In the genomic region with DNA sequence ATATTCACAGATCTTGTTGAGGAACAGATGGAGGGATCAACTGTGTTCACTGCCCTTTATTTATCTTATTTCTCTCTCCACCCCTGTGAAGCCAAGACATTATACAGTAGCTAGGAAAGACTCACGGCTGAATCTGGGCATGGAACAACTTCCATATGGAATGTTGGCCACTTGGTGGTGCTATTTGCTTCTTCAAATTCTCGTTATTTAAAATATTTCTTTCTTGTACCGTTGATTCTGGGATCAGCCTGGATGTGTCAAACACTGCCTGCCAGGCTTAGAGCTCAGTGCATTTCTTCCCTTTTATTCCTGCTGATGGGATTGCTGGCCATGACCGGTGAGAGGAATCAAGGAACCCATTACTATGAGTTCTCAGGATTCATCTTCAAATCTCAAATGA, we compare ENCODE assay signal across 8 cellular contexts. TPM values are rescaled to one million over a fixed set of nuclear protein-coding genes. Genes with fewer than 3 reads are reported as not detected.
DNase-seq lines count a peak whose midpoint lies in the region; ATAC-seq and TF ChIP-seq lines count a peak whose summit lies in the region.

No MANE protein-coding gene starts in this region.

- DNase-seq in AG10803 (ENCODE audit: low read depth) (peak; percentile 63), GM12865 (ENCODE audit: low read depth) (peak; percentile 28), NCI-H2227 (lab: John Stamatoyannopoulos, UW; ENCODE audit: unreplicated experiment) (peak; percentile 60), amniotic stem cell (lab: John Stamatoyannopoulos, UW) (peak; percentile 42), left cardiac atrium (peak; percentile 28), retinal pigment epithelial cell (ENCODE audit: low read depth) (peak; percentile 7), DMS153 (lab: John Stamatoyannopoulos, UW) (no peak)

- intact Hi-C loops in left cardiac atrium (cut with DNase I) = loop anchor here (2.0 to 5.0 kb wide), 3 partner anchors 193 to 541 kb away; no protein-coding TSS in a partner anchor

- H3K4me3 ChIP-seq in AG10803 (ENCODE audit: low read length) (no peak overlapping the region), GM12865 (ENCODE audit: low read depth, low read length) (no peak overlapping the region), retinal pigment epithelial cell (ENCODE audit: low read length) (no peak overlapping the region)

- TF ChIP-seq CTCF in AG10803 (conservative IDR thresholded peaks at IDR 0.05; ENCODE audit: low read length) (peak; percentile 75), GM12865 (IDR thresholded peaks at IDR 0.05; ENCODE audit: insufficient read depth, low read depth, low read length, missing control alignments) (peak; percentile 33), retinal pigment epithelial cell (conservative IDR thresholded peaks at IDR 0.05; ENCODE audit: low read depth, low read length) (peak; percentile 65)

- ATAC-seq in left cardiac atrium (peak; percentile 57 to 74), HG03095 (IDR thresholded peaks at IDR 0.05; ENCODE audit: unreplicated experiment) (no peak)

RNA-seq across cellular contexts. Expression of gene GASK1A, which starts 17.5 kb away (rescaled TPM):
- total RNA-seq in left cardiac atrium = 1 to 10 TPM; 2.6 to 4.0 TPM

RNA-seq across cellular contexts. Expression of gene ZNF662, which starts 55.7 kb away (rescaled TPM):
- 1 to 10 TPM; 5.2 to 6.3 TPM for total RNA-seq in left cardiac atrium
